ENCODE assay signal across 8 cellular contexts in genomic region chr11:15159085-15159484, GRCh38. TPM values are rescaled to one million over a fixed set of nuclear protein-coding genes. Genes with fewer than 3 reads are reported as not detected.
A peak's percentile ranks its signal among the peaks of the same experiment; 100 is the strongest.
DNase-seq lines count a peak whose midpoint lies in the region; ATAC-seq and TF ChIP-seq lines count a peak whose summit lies in the region.

No MANE protein-coding gene starts in this region.

- ATAC-seq in GM21825 (IDR thresholded peaks at IDR 0.05; ENCODE audit: unreplicated experiment) (peak; percentile 75), foreskin keratinocyte (peak; percentile 62)
- no peak for ATAC-seq in activated T-cell treated with anti-CD3 and anti-CD28 coated beads, Interleukin-2, amount 50 U/mL, for 4 hours
- no peak for ATAC-seq in activated T-helper 17 cell treated with anti-CD3 and anti-CD28 coated beads, Interleukin-2, amount 50 U/mL, for 72 hours (replicated peaks)

- TF ChIP-seq CTCF in foreskin keratinocyte (conservative IDR thresholded peaks at IDR 0.05), result peak; percentile 81

- H3K4me3 Mint-ChIP-seq in activated T-cell treated with anti-CD3 and anti-CD28 coated beads, Interleukin-2, amount 50 U/mL, for 4 hours, result no peak overlapping the region
- no peak overlapping the region for H3K4me3 Mint-ChIP-seq in activated T-helper 17 cell treated with anti-CD3 and anti-CD28 coated beads, Interleukin-2, amount 50 U/mL, for 72 hours

- H3K9me3 Mint-ChIP-seq in activated T-cell treated with anti-CD3 and anti-CD28 coated beads, Interleukin-2, amount 50 U/mL, for 4 hours, result no peaks in the 10 kb centered on the region
- no peaks in the 10 kb centered on the region for H3K9me3 Mint-ChIP-seq in activated T-helper 17 cell treated with anti-CD3 and anti-CD28 coated beads, Interleukin-2, amount 50 U/mL, for 72 hours

- no peaks in the 10 kb centered on the region for H3K36me3 Mint-ChIP-seq in activated T-cell treated with anti-CD3 and anti-CD28 coated beads, Interleukin-2, amount 50 U/mL, for 4 hours (ENCODE audit: insufficient read depth)
- H3K36me3 Mint-ChIP-seq in activated T-helper 17 cell treated with anti-CD3 and anti-CD28 coated beads, Interleukin-2, amount 50 U/mL, for 72 hours (ENCODE audit: low read depth), result no peaks in the 10 kb centered on the region

- H3K27me3 ChIP-seq in foreskin keratinocyte, result peaks cover 10% of the 10 kb centered on the region

- H3K27me3 Mint-ChIP-seq in activated T-cell treated with anti-CD3 and anti-CD28 coated beads, Interleukin-2, amount 50 U/mL, for 4 hours (ENCODE audit: low read depth), result peaks cover 2% of the 10 kb centered on the region
- no peaks in the 10 kb centered on the region for H3K27me3 Mint-ChIP-seq in activated T-helper 17 cell treated with anti-CD3 and anti-CD28 coated beads, Interleukin-2, amount 50 U/mL, for 72 hours

- peaks cover 8% of the 10 kb centered on the region for H3K4me1 ChIP-seq in foreskin keratinocyte

- no peak overlapping the region for H3K27ac ChIP-seq in foreskin keratinocyte

- H3K4me1 Mint-ChIP-seq in activated T-cell treated with anti-CD3 and anti-CD28 coated beads, Interleukin-2, amount 50 U/mL, for 4 hours (ENCODE audit: low read depth), result no peaks in the 10 kb centered on the region
- H3K4me1 Mint-ChIP-seq in activated T-helper 17 cell treated with anti-CD3 and anti-CD28 coated beads, Interleukin-2, amount 50 U/mL, for 72 hours, result no peaks in the 10 kb centered on the region

- no peak overlapping the region for H3K27ac Mint-ChIP-seq in activated T-helper 17 cell treated with anti-CD3 and anti-CD28 coated beads, Interleukin-2, amount 50 U/mL, for 72 hours

- DNase-seq in DMS53 (lab: John Stamatoyannopoulos, UW) (peak; percentile 59), DMS53 treated with DMSO at 0.1 percent for 48 hours (lab: John Stamatoyannopoulos, UW; ENCODE audit: unreplicated experiment) (no peak), LoVo (ENCODE audit: low spot score) (peak; percentile 15), foreskin keratinocyte (peak in 1 of 2 donors; percentile 45)
- DNase-seq in activated T-cell treated with anti-CD3 and anti-CD28 coated beads, Interleukin-2, amount 50 U/mL, for 4 hours, result no peak
- DNase-seq in central memory CD4-positive, alpha-beta T cell, result no peak

RNA-seq across cellular contexts. Expression of gene INSC, which starts 44.4 kb away (rescaled TPM):
- 0.07 and 0.35 TPM in 2 replicates for total RNA-seq in foreskin keratinocyte
- polyA plus RNA-seq in foreskin keratinocyte, result 0.10 TPM in 1 of 2 replicates, not detected in the other
- not detected for total RNA-seq in activated T-cell treated with anti-CD3 and anti-CD28 coated beads, Interleukin-2, amount 50 U/mL, for 4 hours
- under 1 TPM in 1 of 2 donors, not detected in 1; 0.48 TPM for total RNA-seq in activated T-helper 17 cell treated with anti-CD3 and anti-CD28 coated beads, Interleukin-2, amount 50 U/mL, for 72 hours

Comparison
In these comparisons a context has a peak if more than half of its experiments do, and no peak if none do; other contexts are left out.
1. DNase-seq: peak in DMS53 (single experiment) and LoVo (single experiment); none in DMS53 treated with DMSO at 0.1 percent for 48 hours (single experiment), activated T-cell treated with anti-CD3 and anti-CD28 coated beads, Interleukin-2, amount 50 U/mL, for 4 hours (single experiment) and central memory CD4-positive, alpha-beta T cell (single experiment).
2. ATAC-seq: peak in GM21825 (single experiment) and foreskin keratinocyte (single experiment); none in activated T-cell treated with anti-CD3 and anti-CD28 coated beads, Interleukin-2, amount 50 U/mL, for 4 hours (0 of 2) and activated T-helper 17 cell treated with anti-CD3 and anti-CD28 coated beads, Interleukin-2, amount 50 U/mL, for 72 hours (single experiment).